In the genomic region with DNA sequence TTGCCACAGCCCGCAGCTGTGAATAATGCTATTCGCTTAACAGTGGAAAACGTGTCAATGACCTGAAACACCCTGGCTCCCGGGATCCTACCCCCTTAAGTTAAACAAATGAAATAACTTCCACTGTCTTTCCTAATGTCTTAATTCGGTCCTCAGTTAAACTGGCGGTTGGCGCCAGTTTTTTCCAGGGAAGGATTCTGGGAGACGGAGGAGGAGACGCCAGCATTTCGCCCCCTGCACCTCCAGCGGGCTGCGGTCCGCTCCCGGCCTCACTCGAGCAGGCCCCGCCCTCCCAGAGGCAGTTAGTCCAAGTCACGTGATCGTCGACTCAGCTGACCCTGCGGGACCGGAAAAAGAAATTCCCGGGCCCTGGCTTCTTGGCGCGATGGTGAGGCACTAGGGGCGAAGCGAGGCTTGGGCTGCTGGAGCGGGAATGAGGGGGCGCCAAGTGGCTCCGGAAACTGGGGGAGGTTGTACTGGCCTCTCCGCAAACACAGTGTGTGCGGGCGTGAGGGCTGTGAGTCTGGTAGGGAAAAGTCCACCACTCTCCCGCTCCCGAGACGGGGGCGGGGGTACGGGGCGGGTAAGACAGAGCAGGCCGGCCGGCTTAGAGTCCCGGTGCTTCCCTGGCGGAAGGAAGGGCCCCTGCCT, we compare ENCODE assay signal across 8 cellular contexts. TPM values are rescaled to one million over a fixed set of nuclear protein-coding genes. Genes with fewer than 3 reads are reported as not detected.
A peak's percentile ranks its signal among the peaks of the same experiment; 100 is the strongest.
DNase-seq lines count a peak whose midpoint lies in the region; ATAC-seq lines count a peak whose summit lies in the region.

Gene COMMD4, plus strand, starts transcription at position 359 of the 651 bp plus-strand sequence. Its CDS starts 27 bp downstream, at position 386.

- no peaks in the 10 kb centered on the region for H3K9me3 Mint-ChIP-seq in central memory CD8-positive, alpha-beta T cell

- DNase-seq in Daoy (ENCODE audit: low read depth): peak; percentile 97
- peak; percentile 99 for DNase-seq in NCI-H226
- DNase-seq in activated CD4-positive, CD25-positive, alpha-beta regulatory T cell treated with anti-CD3 and anti-CD28 coated beads, Interleukin-2, amount 50 U/mL, for 16 hours (ENCODE audit: low read depth, low spot score): peak; percentile 62
- no peak for DNase-seq in central memory CD8-positive, alpha-beta T cell (ENCODE audit: low spot score in 2 of 2)
- DNase-seq in inferior parietal cortex (ENCODE audit: extremely low spot score): peak; percentile 98
- peak; percentile 75 for DNase-seq in smooth muscle cell of the brain vasculature (ENCODE audit: low read depth, low spot score)

- H3K4me1 Mint-ChIP-seq in central memory CD8-positive, alpha-beta T cell: peaks cover 20% of the 10 kb centered on the region

- H3K36me3 Mint-ChIP-seq in central memory CD8-positive, alpha-beta T cell (ENCODE audit: insufficient read depth): peaks cover 11% of the 10 kb centered on the region

- peak within 1 kb of the TSS; percentile 89 for H3K4me3 Mint-ChIP-seq in central memory CD8-positive, alpha-beta T cell

- H3K27ac Mint-ChIP-seq in central memory CD8-positive, alpha-beta T cell (ENCODE audit: low read depth): peak within 1 kb of the TSS; percentile 96

- no peaks in the 10 kb centered on the region for H3K27me3 Mint-ChIP-seq in central memory CD8-positive, alpha-beta T cell

- peak; percentile 86 for ATAC-seq in HG02759 (IDR thresholded peaks at IDR 0.05; ENCODE audit: unreplicated experiment)
- peak; percentile 42 for ATAC-seq in central memory CD8-positive, alpha-beta T cell (replicated peaks; ENCODE audit: extremely low read depth, poor library complexity, severe bottlenecking)
- ATAC-seq in GM18861 (IDR thresholded peaks at IDR 0.05; ENCODE audit: unreplicated experiment): no peak

RNA-seq across cellular contexts. Expression of gene COMMD4, which starts in this region (rescaled TPM):
- 99.4 and 108 TPM in 2 replicates for total RNA-seq in Daoy (2014; rRNA removed; shearing (Covaris generic))

Comparison
In these comparisons a context has a peak if more than half of its experiments do, and no peak if none do; other contexts are left out.
1. DNase-seq: peak in Daoy (single experiment), NCI-H226 (single experiment), activated CD4-positive, CD25-positive, alpha-beta regulatory T cell treated with anti-CD3 and anti-CD28 coated beads, Interleukin-2, amount 50 U/mL, for 16 hours (single experiment), inferior parietal cortex (single experiment) and smooth muscle cell of the brain vasculature (single experiment); none in central memory CD8-positive, alpha-beta T cell (0 of 2).